9 cellular contexts compared by ENCODE assay signal in the genomic region with DNA sequence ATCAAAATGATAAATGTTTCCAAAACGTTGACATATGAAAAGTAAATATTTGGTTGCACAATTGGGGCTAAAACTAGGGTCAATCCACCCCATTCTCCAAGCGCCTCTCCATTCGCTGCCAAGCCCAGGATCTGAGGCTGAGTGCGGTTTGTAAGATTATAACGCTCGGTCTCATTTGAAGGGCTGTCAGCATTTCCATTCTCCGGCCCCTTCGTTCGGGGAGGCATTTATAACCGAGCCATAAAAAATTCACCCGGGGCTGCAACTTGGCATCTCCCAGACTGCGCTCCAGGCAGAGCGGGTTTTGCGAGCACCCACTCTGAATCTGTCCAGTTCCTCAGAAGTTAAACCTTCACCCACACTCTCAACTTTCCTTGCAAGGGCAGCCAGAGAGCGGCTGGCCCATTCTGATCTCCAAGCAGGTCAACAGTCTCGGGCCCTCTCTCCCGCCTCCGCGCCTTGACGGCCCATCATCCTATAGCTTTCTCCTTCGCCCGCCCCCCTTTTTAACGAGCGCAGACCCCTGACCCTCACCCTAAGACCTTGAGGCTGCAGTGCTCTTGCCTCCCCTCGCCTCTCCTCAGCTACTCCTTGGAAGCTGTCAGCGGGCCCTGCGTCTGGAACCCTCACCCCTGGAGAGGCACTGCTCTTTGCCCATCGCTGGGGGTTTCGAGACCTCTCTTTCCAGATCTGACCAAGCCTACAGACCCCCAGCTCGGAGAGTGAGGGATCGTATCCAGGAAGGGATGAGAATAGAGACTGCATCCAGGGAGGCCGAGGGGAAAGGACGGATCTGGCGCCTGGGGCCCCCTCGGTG. TPM values are rescaled to one million over a fixed set of nuclear protein-coding genes. Genes with fewer than 3 reads are reported as not detected.
DNase-seq lines count a peak whose midpoint lies in the region; ATAC-seq and TF ChIP-seq lines count a peak whose summit lies in the region.
"Had no signal": no experiment of that assay in that cellular context is flagged by ENCODE, and none has a peak within 500 bp of the region (broad histone marks: within the 10 kb centered on the region; RNA-seq: fewer than 3 reads in every experiment).

No MANE protein-coding gene starts in this region.

- peak overlapping the region; percentile 28 for H2AK5ac ChIP-seq in trophoblast cell (ENCODE audit: low read length)

- peak overlapping the region; percentile 30 for H2BK12ac ChIP-seq in trophoblast cell (ENCODE audit: low read length)

- peaks cover 11% of the 10 kb centered on the region for H3K79me1 ChIP-seq in trophoblast cell (ENCODE audit: low read length)

- H3K36me3 ChIP-seq in adipocyte (ENCODE audit: control insufficient read depth, insufficient read depth, low read length, severe bottlenecking) (peaks cover 10% of the 10 kb centered on the region), heart right ventricle (no peaks in the 10 kb centered on the region), trophoblast cell (ENCODE audit: control insufficient read depth in 1 of 2, insufficient read depth in 2 of 2, low read length in 2 of 2) (peaks cover 3 to 6% of the 10 kb centered on the region in 2 experiments)

- no peaks in the 10 kb centered on the region for H3K36me3 Mint-ChIP-seq in natural killer cell

- H3K4me1 Mint-ChIP-seq in natural killer cell = peaks cover 6 to 9% of the 10 kb centered on the region in 2 donors

- H3K9ac ChIP-seq in adipocyte (ENCODE audit: low read length) (peak overlapping the region; percentile 95), trophoblast cell (ENCODE audit: low read length) (peak overlapping the region; percentile 85)
- H3K9ac ChIP-seq: KMS-11 had no signal

- H3K27ac ChIP-seq in heart right ventricle (peak overlapping the region in 7 of 10 donors; percentile 40 to 72 (median 56)), trophoblast cell (ENCODE audit: low read depth, low read length) (peak overlapping the region; percentile 58)
- H3K27ac ChIP-seq: KMS-11 had no signal

- intact Hi-C loops in heart right ventricle (cut with DNase I) = loop anchor here (5.0 to 10.0 kb wide), 11 partner anchors 175 to 625 kb away; no protein-coding TSS in a partner anchor
- intact Hi-C loops in natural killer cell (cut with micrococcal nuclease) = loop anchor here (10.0 kb wide), 1 partner anchor 595 kb away; no protein-coding TSS in a partner anchor

- H3K27me3 ChIP-seq in adipocyte (replicated peaks; ENCODE audit: control insufficient read depth, insufficient read depth, low read length) (no peaks in the 10 kb centered on the region), heart right ventricle (peaks cover 0 to 60% (median 53%) of the 10 kb centered on the region in 7 donors), trophoblast cell (ENCODE audit: insufficient read depth, low read length) (no peaks in the 10 kb centered on the region)

- peak overlapping the region; percentile 85 for H3K4ac ChIP-seq in trophoblast cell (ENCODE audit: low read depth, low read length)

- H4K12ac ChIP-seq in trophoblast cell (ENCODE audit: low read depth, low read length) = peak overlapping the region; percentile 74

- peaks cover 53% of the 10 kb centered on the region for H3K4me1 ChIP-seq in adipocyte (ENCODE audit: control insufficient read depth, insufficient read depth, low read length)
- peaks cover 0 to 22% (median 7%) of the 10 kb centered on the region in 9 donors for H3K4me1 ChIP-seq in heart right ventricle
- H3K4me1 ChIP-seq in trophoblast cell (ENCODE audit: control insufficient read depth in 1 of 2, insufficient read depth in 2 of 2, low read length in 2 of 2) = peaks cover 22 to 30% of the 10 kb centered on the region in 2 experiments

- H3K27me3 Mint-ChIP-seq in natural killer cell (ENCODE audit: low read depth in 2 of 2) = peaks cover 40 to 56% of the 10 kb centered on the region in 2 donors

- H3K18ac ChIP-seq in trophoblast cell (ENCODE audit: low read length) = peak overlapping the region; percentile 91

- H3K4me3 Mint-ChIP-seq in natural killer cell = no peak overlapping the region

- no peak for TF ChIP-seq CTCF in AG10803 (conservative IDR thresholded peaks at IDR 0.05; ENCODE audit: low read length)
- TF ChIP-seq CTCF in heart right ventricle (IDR thresholded peaks at IDR 0.05) = no peak
- no peak for TF ChIP-seq CTCF in natural killer cell (IDR thresholded peaks at IDR 0.05)

- no peak overlapping the region for H3K27ac Mint-ChIP-seq in natural killer cell

- peak; percentile 40 for DNase-seq in AG10803 (ENCODE audit: low read depth)
- DNase-seq in adipocyte (ENCODE audit: low read depth) = peak; percentile 65
- no peak for DNase-seq in heart right ventricle
- no peak for DNase-seq in trophoblast cell
- DNase-seq in natural killer cell = no peak
- DNase-seq in NCI-H1694 (lab: John Stamatoyannopoulos, UW) = no peak

- H3K9me3 Mint-ChIP-seq in natural killer cell = no peaks in the 10 kb centered on the region

- WGBS in heart right ventricle, 2 donors = 13% methylated on average over 35 of the region's 35 CpGs
- no CpG with 5 or more reads among the region's 35 CpGs for WGBS in trophoblast cell (ENCODE audit: extremely low coverage, insufficient coverage, insufficient read length)

- ATAC-seq in heart right ventricle (no peak), GM19463 (IDR thresholded peaks at IDR 0.05; ENCODE audit: unreplicated experiment) (no peak), HG03196 (IDR thresholded peaks at IDR 0.05; ENCODE audit: unreplicated experiment) (no peak), natural killer cell (no peak)

- H3K23ac ChIP-seq in trophoblast cell (ENCODE audit: low read length) = no peak overlapping the region

- H4K8ac ChIP-seq in trophoblast cell (ENCODE audit: low read depth, low read length) = peak overlapping the region; percentile 80

- H3K9me3 ChIP-seq in adipocyte (ENCODE audit: control insufficient read depth, low read length) (no peaks in the 10 kb centered on the region), heart right ventricle (no peaks in the 10 kb centered on the region), trophoblast cell (ENCODE audit: insufficient read depth, low read depth, low read length) (no peaks in the 10 kb centered on the region)

- peak overlapping the region; percentile 89 for H3K14ac ChIP-seq in trophoblast cell (ENCODE audit: low read length)

- peak overlapping the region; percentile 58 for H3K4me2 ChIP-seq in trophoblast cell (ENCODE audit: low read length)
- H3K4me2 ChIP-seq: KMS-11 had no signal

- H3K79me2 ChIP-seq in trophoblast cell (ENCODE audit: control insufficient read depth, insufficient read depth, low read length, poor library complexity) = peaks cover 6% of the 10 kb centered on the region

- peak overlapping the region; percentile 91 for H3K4me3 ChIP-seq in AG10803 (ENCODE audit: low read length)
- peak overlapping the region; percentile 90 for H3K4me3 ChIP-seq in adipocyte (ENCODE audit: low read length)
- H3K4me3 ChIP-seq in heart right ventricle = peak overlapping the region; percentile 12 to 56 (median 52)
- H3K4me3 ChIP-seq in trophoblast cell (ENCODE audit: low read depth, low read length) = peak overlapping the region; percentile 88

- H4K91ac ChIP-seq in trophoblast cell (ENCODE audit: low read depth, low read length) = peak overlapping the region; percentile 92

- H2BK120ac ChIP-seq in trophoblast cell (ENCODE audit: insufficient read depth, low read length, poor library complexity) = peak overlapping the region; percentile 71

- no peak overlapping the region for H2BK5ac ChIP-seq in trophoblast cell (ENCODE audit: low read depth, low read length, poor library complexity)

- no peak overlapping the region for H2AFZ ChIP-seq in trophoblast cell (ENCODE audit: insufficient read depth, low read length, poor library complexity)

RNA-seq across cellular contexts. Expression of a gene that starts 1.1 kb away (rescaled TPM):
- total RNA-seq in heart right ventricle (10 to 100 TPM in 7 of 10 donors, 1 to 10 TPM in 3; 8.1 to 29.2 (median 13.5) TPM), natural killer cell (under 1 TPM in 2 of 3 donors, not detected in 1; 0.34 to 0.80 TPM)
- polyA plus RNA-seq in heart right ventricle = 1 to 10 TPM; 2.0 to 2.8 TPM
- polyA plus RNA-seq in trophoblast cell (2013) = 56.0 and 60.2 TPM in 2 replicates

Comparison
In these comparisons a context has a peak if more than half of its experiments do, and no peak if none do; other contexts are left out.
1. DNase-seq: peak in AG10803 (single experiment) and adipocyte (single experiment); none in heart right ventricle (0 of 2), trophoblast cell (0 of 2), natural killer cell (single experiment) and NCI-H1694 (single experiment).
2. RNA of a gene that starts 1.1 kb away (total RNA-seq): 8.1 to 29.2 TPM in heart right ventricle; 0.34 to 0.80 TPM in natural killer cell; every median in the first group is over 4 times any median in the second.
3. Peak in every context shown above with its lines, with median percentiles within 50 percentile points of each other: H3K4me3 ChIP-seq.